Comparison of ENCODE assay signal across 14 cellular contexts in the genomic region with DNA sequence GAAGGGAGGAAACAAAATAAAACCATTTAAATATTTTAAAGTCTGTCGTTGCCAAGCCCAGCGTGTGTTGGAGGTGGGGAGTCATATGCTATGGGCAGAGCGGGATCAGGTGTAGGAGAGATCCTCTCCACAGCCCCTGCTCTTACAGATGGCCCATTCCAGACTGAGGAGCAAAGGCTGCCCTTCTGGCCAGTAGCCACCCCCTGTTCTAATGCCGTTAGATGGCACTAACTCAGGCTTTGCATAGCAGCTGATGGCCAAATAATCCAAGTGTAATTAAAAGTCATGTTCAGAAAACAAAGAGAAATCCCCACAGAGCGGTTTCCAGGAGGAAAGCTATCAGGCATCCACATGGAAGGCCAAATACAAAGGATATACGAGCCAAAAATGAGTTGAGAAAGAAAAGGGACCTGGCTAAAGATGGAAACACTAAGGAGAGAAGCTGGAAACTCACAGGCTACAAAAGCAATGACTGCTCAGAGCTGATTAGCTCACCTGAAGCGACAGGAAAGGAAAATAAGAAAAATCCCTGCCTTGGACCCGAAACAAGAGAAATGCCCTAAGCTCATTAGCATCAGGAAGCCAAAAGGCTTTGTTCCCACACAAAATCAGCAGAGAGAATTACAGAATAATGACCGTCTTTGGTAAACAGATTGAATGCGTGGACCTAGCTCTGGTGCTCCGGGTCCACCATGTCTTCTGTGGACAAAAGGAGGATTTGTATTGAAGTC.
DNase-seq lines count a peak whose midpoint lies in the region; ATAC-seq and TF ChIP-seq lines count a peak whose summit lies in the region.
"Had no signal": no experiment of that assay in that cellular context is flagged by ENCODE, and none has a peak within 500 bp of the region (broad histone marks: within the 10 kb centered on the region; RNA-seq: fewer than 3 reads in every experiment).

No MANE protein-coding gene starts in this region.

- no peak overlapping the region for H3K4me2 ChIP-seq in mesendoderm (ENCODE audit: low read length)
- H3K4me2 ChIP-seq: PC-9 had no signal

- CTCF ChIA-PET in CD8-positive, alpha-beta T cell (lab: Charles Lee): no interaction called here

- H3K4ac ChIP-seq in mesendoderm (ENCODE audit: low read depth, low read length): no peak overlapping the region

- DNase-seq in GM03348 (ENCODE audit: low spot score) (peak; percentile 1), NCI-H446 (lab: John Stamatoyannopoulos, UW) (peak; percentile 16 to 82), cerebellar cortex (ENCODE audit: low spot score) (peak; percentile 85), mesendoderm (no peak), iPS-NIHi11 (ENCODE audit: low spot score) (no peak)
- no peak for DNase-seq in CD8-positive, alpha-beta T cell
- no peak for DNase-seq in activated T-helper 2 cell treated with anti-CD3 and anti-CD28 coated beads, Interferon-gamma antibody, Interleukin-2, Interleukin-4, amounts not matched to agents 10 μg/mL and 5 μg/mL and 100 μg/mL, durations not matched to agents 14 hours and 24 hours and 36 hours (ENCODE audit: low spot score)
- DNase-seq: EL, NCI-H1092, NCI-H526 treated with DMSO at 0.1 percent for 48 hours, PC-9 had no signal

- H3K79me2 ChIP-seq in mesendoderm (ENCODE audit: control insufficient read depth, insufficient read depth, low read length): no peaks in the 10 kb centered on the region

- no peak overlapping the region for H4K5ac ChIP-seq in mesendoderm (ENCODE audit: low read length)

- no peaks in the 10 kb centered on the region for H3K36me3 Mint-ChIP-seq in CD8-positive, alpha-beta T cell
- no peaks in the 10 kb centered on the region for H3K36me3 Mint-ChIP-seq in activated T-helper 2 cell treated with anti-CD3 and anti-CD28 coated beads, Interferon-gamma antibody, Interleukin-2, Interleukin-4, amounts not matched to agents 10 μg/mL and 5 μg/mL and 100 μg/mL, durations not matched to agents 14 hours and 24 hours and 36 hours (ENCODE audit: low read depth)

- no peak for ATAC-seq in CD8-positive, alpha-beta T cell
- ATAC-seq in GM21367 (IDR thresholded peaks at IDR 0.05; ENCODE audit: unreplicated experiment): no peak
- ATAC-seq: HepG2 had no signal

- H3K4me3 Mint-ChIP-seq in CD8-positive, alpha-beta T cell: no peak overlapping the region
- no peak overlapping the region for H3K4me3 Mint-ChIP-seq in activated T-helper 2 cell treated with anti-CD3 and anti-CD28 coated beads, Interferon-gamma antibody, Interleukin-2, Interleukin-4, amounts not matched to agents 10 μg/mL and 5 μg/mL and 100 μg/mL, durations not matched to agents 14 hours and 24 hours and 36 hours (ENCODE audit: low read depth)

- no peaks in the 10 kb centered on the region for H3K4me1 ChIP-seq in mesendoderm (ENCODE audit: control insufficient read depth, low read depth, low read length)
- no peaks in the 10 kb centered on the region for H3K4me1 ChIP-seq in CD8-positive, alpha-beta T cell (ENCODE audit: insufficient read depth, low read length)

- POLR2A ChIA-PET in CD8-positive, alpha-beta T cell (lab: Charles Lee): no interaction called here

- no peaks in the 10 kb centered on the region for H3K27me3 ChIP-seq in mesendoderm (ENCODE audit: insufficient read depth, low read length, poor library complexity)
- no peaks in the 10 kb centered on the region for H3K27me3 ChIP-seq in CD8-positive, alpha-beta T cell (ENCODE audit: insufficient read depth, low read length)

- TF ChIP-seq CTCF in CD8-positive, alpha-beta T cell (IDR thresholded peaks at IDR 0.05): no peak

- peak overlapping the region; percentile 56 for H4K8ac ChIP-seq in mesendoderm (ENCODE audit: low read depth, low read length)

- no peaks in the 10 kb centered on the region for H3K4me1 Mint-ChIP-seq in CD8-positive, alpha-beta T cell (ENCODE audit: low read depth)
- no peaks in the 10 kb centered on the region for H3K4me1 Mint-ChIP-seq in activated T-helper 2 cell treated with anti-CD3 and anti-CD28 coated beads, Interferon-gamma antibody, Interleukin-2, Interleukin-4, amounts not matched to agents 10 μg/mL and 5 μg/mL and 100 μg/mL, durations not matched to agents 14 hours and 24 hours and 36 hours (ENCODE audit: low read depth)

- no peaks in the 10 kb centered on the region for H3K79me1 ChIP-seq in mesendoderm (ENCODE audit: low read length)

- H2BK120ac ChIP-seq in mesendoderm (ENCODE audit: low read depth, low read length): no peak overlapping the region

- no peak overlapping the region for H3K27ac ChIP-seq in mesendoderm (ENCODE audit: low read depth, low read length)
- H3K27ac ChIP-seq in CD8-positive, alpha-beta T cell (ENCODE audit: low read depth, low read length): no peak overlapping the region
- H3K27ac ChIP-seq: PC-9, SK-N-MC had no signal

- H3K9me3 ChIP-seq in CD8-positive, alpha-beta T cell (ENCODE audit: low read length): no peaks in the 10 kb centered on the region

- H3K27me3 Mint-ChIP-seq in CD8-positive, alpha-beta T cell (ENCODE audit: low read depth): no peaks in the 10 kb centered on the region
- H3K27me3 Mint-ChIP-seq in activated T-helper 2 cell treated with anti-CD3 and anti-CD28 coated beads, Interferon-gamma antibody, Interleukin-2, Interleukin-4, amounts not matched to agents 10 μg/mL and 5 μg/mL and 100 μg/mL, durations not matched to agents 14 hours and 24 hours and 36 hours (ENCODE audit: low read depth): no peaks in the 10 kb centered on the region

- no peak overlapping the region for H3K9ac ChIP-seq in mesendoderm (ENCODE audit: low read length)

- no peak overlapping the region for H2BK15ac ChIP-seq in mesendoderm (replicated peaks; ENCODE audit: low read depth)

- no peak overlapping the region for H3K4me3 ChIP-seq in mesendoderm (ENCODE audit: low read length)
- H3K4me3 ChIP-seq in CD8-positive, alpha-beta T cell (ENCODE audit: low read depth, low read length): no peak overlapping the region
- H3K4me3 ChIP-seq: PC-9, SK-N-MC had no signal

- no peak overlapping the region for H3K56ac ChIP-seq in mesendoderm (ENCODE audit: low read length)

- intact Hi-C loops in CD8-positive, alpha-beta T cell (cut with DNase I, micrococcal nuclease): no loop called here
- intact Hi-C loops in activated T-helper 2 cell treated with anti-CD3 and anti-CD28 coated beads, Interferon-gamma antibody, Interleukin-2, Interleukin-4, amounts not matched to agents 10 μg/mL and 5 μg/mL and 100 μg/mL, durations not matched to agents 14 hours and 24 hours and 36 hours (cut with micrococcal nuclease): no loop called here

- no peak overlapping the region for H3K27ac Mint-ChIP-seq in CD8-positive, alpha-beta T cell
- no peak overlapping the region for H3K27ac Mint-ChIP-seq in activated T-helper 2 cell treated with anti-CD3 and anti-CD28 coated beads, Interferon-gamma antibody, Interleukin-2, Interleukin-4, amounts not matched to agents 10 μg/mL and 5 μg/mL and 100 μg/mL, durations not matched to agents 14 hours and 24 hours and 36 hours

- H3K18ac ChIP-seq in mesendoderm (ENCODE audit: low read length): no peak overlapping the region

- H3K9me3 Mint-ChIP-seq in CD8-positive, alpha-beta T cell: no peaks in the 10 kb centered on the region
- H3K9me3 Mint-ChIP-seq in activated T-helper 2 cell treated with anti-CD3 and anti-CD28 coated beads, Interferon-gamma antibody, Interleukin-2, Interleukin-4, amounts not matched to agents 10 μg/mL and 5 μg/mL and 100 μg/mL, durations not matched to agents 14 hours and 24 hours and 36 hours: peaks cover 4% of the 10 kb centered on the region

- H3K23ac ChIP-seq in mesendoderm (ENCODE audit: low read length): no peak overlapping the region

- no peak overlapping the region for H2BK5ac ChIP-seq in mesendoderm (ENCODE audit: low read length)

- H3K36me3 ChIP-seq in mesendoderm (ENCODE audit: control insufficient read depth, insufficient read depth, low read length): no peaks in the 10 kb centered on the region
- H3K36me3 ChIP-seq in CD8-positive, alpha-beta T cell (ENCODE audit: insufficient read depth, low read length): no peaks in the 10 kb centered on the region

- no peak overlapping the region for H2AK5ac ChIP-seq in mesendoderm (ENCODE audit: low read length)

- WGBS in mesendoderm (ENCODE audit: extremely low coverage, insufficient coverage, low lambda C conversion rate): no CpG with 5 or more reads among the region's 11 CpGs

Comparison
In these comparisons a context has a peak if more than half of its experiments do, and no peak if none do; other contexts are left out.
1. DNase-seq: peak in GM03348 (single experiment), NCI-H446 (2 of 2) and cerebellar cortex (single experiment); none in mesendoderm (single experiment), CD8-positive, alpha-beta T cell (0 of 7), iPS-NIHi11 (single experiment) and activated T-helper 2 cell treated with anti-CD3 and anti-CD28 coated beads, Interferon-gamma antibody, Interleukin-2, Interleukin-4, amounts not matched to agents 10 μg/mL and 5 μg/mL and 100 μg/mL, durations not matched to agents 14 hours and 24 hours and 36 hours (single experiment).